Comparison of ENCODE assay signal across 3 cellular contexts in the genomic region with DNA sequence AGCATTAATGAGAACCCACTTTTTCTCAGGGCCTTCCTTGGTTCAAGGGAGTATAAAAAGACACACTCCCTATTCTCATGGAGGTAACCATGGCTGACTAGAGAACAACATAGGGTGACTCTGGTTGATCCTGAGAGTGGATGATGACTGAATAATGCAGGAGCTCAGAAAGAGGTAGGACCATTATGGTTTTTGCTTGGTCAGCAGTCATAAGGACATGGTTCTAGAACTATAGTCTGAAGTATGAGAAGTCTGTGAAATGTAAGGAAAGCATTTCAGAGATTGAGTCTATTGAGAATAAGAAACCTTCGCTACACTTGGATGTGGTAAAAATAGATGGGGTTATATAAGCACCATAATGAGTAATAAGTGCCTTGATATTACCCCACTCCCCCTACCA.
TF ChIP-seq lines count a peak whose summit lies in the region.

No MANE protein-coding gene starts in this region.

TF ChIP-seq in A549, 52 proteins besides CTCF, POLR2A, EP300 and RAD21:
- TF ChIP-seq MAFK (IDR thresholded peaks at IDR 0.05; ENCODE audit: partially characterized antibody) (peak; percentile 79), BHLHE40 (IDR thresholded peaks at IDR 0.05; ENCODE audit: low read depth, low read length) (no peak), CHD2 (IDR thresholded peaks at IDR 0.05; ENCODE audit: low read length, partially characterized antibody) (no peak)
- TF ChIP-seq, protein P1, sequence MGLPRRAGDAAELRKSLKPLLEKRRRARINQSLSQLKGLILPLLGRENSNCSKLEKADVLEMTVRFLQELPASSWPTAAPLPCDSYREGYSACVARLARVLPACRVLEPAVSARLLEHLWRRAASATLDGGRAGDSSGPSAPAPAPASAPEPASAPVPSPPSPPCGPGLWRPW (IDR thresholded peaks at IDR 0.05), result no peak

TF ChIP-seq in IMR-90, 13 proteins besides CTCF, POLR2A, EP300 and RAD21:
- TF ChIP-seq MAFK (IDR thresholded peaks at IDR 0.05; ENCODE audit: low read depth, low read length), result peak; percentile 63
- TF ChIP-seq, protein P2, sequence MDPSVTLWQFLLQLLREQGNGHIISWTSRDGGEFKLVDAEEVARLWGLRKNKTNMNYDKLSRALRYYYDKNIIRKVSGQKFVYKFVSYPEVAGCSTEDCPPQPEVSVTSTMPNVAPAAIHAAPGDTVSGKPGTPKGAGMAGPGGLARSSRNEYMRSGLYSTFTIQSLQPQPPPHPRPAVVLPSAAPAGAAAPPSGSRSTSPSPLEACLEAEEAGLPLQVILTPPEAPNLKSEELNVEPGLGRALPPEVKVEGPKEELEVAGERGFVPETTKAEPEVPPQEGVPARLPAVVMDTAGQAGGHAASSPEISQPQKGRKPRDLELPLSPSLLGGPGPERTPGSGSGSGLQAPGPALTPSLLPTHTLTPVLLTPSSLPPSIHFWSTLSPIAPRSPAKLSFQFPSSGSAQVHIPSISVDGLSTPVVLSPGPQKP (IDR thresholded peaks at IDR 0.05; ENCODE audit: borderline replicate concordance, low read depth, low read length), result no peak
TF ChIP-seq in IMR-90: peak in this region for 1.

TF ChIP-seq in K562, 482 proteins besides CTCF, POLR2A, EP300 and RAD21 (continued from another document):
- TF ChIP-seq C11orf30 (IDR thresholded peaks at IDR 0.05; ENCODE audit: low read depth) (peak; percentile 10; the same call in 1 of the 2 replicates), ZNF316 (IDR thresholded peaks at IDR 0.05) (peak; percentile 57; the same call in 1 of the 2 replicates), HNRNPUL1 (IDR thresholded peaks at IDR 0.05; ENCODE audit: low read length) (no peak), MAFK (IDR thresholded peaks at IDR 0.05; ENCODE audit: low read length) (peak; percentile 39), MAFF (IDR thresholded peaks at IDR 0.05; ENCODE audit: low read length) (0 out of 2 replicates have a peak, but pooled peaks have one; percentile 11)
- TF ChIP-seq, protein P3, sequence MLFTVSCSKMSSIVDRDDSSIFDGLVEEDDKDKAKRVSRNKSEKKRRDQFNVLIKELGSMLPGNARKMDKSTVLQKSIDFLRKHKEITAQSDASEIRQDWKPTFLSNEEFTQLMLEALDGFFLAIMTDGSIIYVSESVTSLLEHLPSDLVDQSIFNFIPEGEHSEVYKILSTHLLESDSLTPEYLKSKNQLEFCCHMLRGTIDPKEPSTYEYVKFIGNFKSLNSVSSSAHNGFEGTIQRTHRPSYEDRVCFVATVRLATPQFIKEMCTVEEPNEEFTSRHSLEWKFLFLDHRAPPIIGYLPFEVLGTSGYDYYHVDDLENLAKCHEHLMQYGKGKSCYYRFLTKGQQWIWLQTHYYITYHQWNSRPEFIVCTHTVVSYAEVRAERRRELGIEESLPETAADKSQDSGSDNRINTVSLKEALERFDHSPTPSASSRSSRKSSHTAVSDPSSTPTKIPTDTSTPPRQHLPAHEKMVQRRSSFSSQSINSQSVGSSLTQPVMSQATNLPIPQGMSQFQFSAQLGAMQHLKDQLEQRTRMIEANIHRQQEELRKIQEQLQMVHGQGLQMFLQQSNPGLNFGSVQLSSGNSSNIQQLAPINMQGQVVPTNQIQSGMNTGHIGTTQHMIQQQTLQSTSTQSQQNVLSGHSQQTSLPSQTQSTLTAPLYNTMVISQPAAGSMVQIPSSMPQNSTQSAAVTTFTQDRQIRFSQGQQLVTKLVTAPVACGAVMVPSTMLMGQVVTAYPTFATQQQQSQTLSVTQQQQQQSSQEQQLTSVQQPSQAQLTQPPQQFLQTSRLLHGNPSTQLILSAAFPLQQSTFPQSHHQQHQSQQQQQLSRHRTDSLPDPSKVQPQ (CRISPR knock-in tag; IDR thresholded peaks at IDR 0.05; ENCODE audit: borderline replicate concordance), result no peak
